In genomic region chr1:68320349-68320748, GRCh38 we compare ENCODE assay signal across 1 cellular context.
TF ChIP-seq lines count a peak whose summit lies in the region.

No MANE protein-coding gene starts in this region.

TF ChIP-seq in WTC11, 78 proteins besides CTCF, POLR2A, EP300 and RAD21 (continued from another document):
- no peak for TF ChIP-seq HMGXB4 (CRISPR knock-in tag; IDR thresholded peaks at IDR 0.05)
- no peak for TF ChIP-seq ZNF138 (CRISPR knock-in tag; conservative IDR thresholded peaks at IDR 0.05)
- TF ChIP-seq PRRX2 (CRISPR knock-in tag; IDR thresholded peaks at IDR 0.05) = no peak
- no peak for TF ChIP-seq NFE2L1 (CRISPR knock-in tag; IDR thresholded peaks at IDR 0.05)
- TF ChIP-seq PREB (CRISPR knock-in tag; IDR thresholded peaks at IDR 0.05; ENCODE audit: borderline replicate concordance) = no peak
- TF ChIP-seq USF1 (CRISPR knock-in tag; IDR thresholded peaks at IDR 0.05) = no peak
- no peak for TF ChIP-seq FOXK1 (CRISPR knock-in tag; IDR thresholded peaks at IDR 0.05)
- no peak for TF ChIP-seq JAZF1 (CRISPR knock-in tag; IDR thresholded peaks at IDR 0.05)
- no peak for TF ChIP-seq SOX15 (CRISPR knock-in tag; IDR thresholded peaks at IDR 0.05)
- no peak for TF ChIP-seq NR3C1 (CRISPR knock-in tag; conservative IDR thresholded peaks at IDR 0.05; ENCODE audit: low read depth)
- no peak for TF ChIP-seq GABPB1 (CRISPR knock-in tag; IDR thresholded peaks at IDR 0.05)
- TF ChIP-seq E2F1 (CRISPR knock-in tag; IDR thresholded peaks at IDR 0.05) = no peak
- TF ChIP-seq ESRRA (CRISPR knock-in tag; IDR thresholded peaks at IDR 0.05; ENCODE audit: borderline replicate concordance) = no peak
